In genomic region chr16:31471875-31472558, GRCh38 we compare ENCODE assay signal across 8 cellular contexts. TPM values are rescaled to one million over a fixed set of nuclear protein-coding genes. Genes with fewer than 3 reads are reported as not detected.
DNase-seq lines count a peak whose midpoint lies in the region; ATAC-seq and TF ChIP-seq lines count a peak whose summit lies in the region.

TGFB1I1 (plus strand) TSS chr16:31472152; CDS start chr16:31472189, 37 bp downstream.

- H3K27me3 Mint-ChIP-seq in activated naive CD4-positive, alpha-beta T cell treated with anti-CD3 and anti-CD28 coated beads for 36 hours (ENCODE audit: low read depth), result peaks cover 22% of the 10 kb centered on the region
- peaks cover 63% of the 10 kb centered on the region for H3K27me3 Mint-ChIP-seq in WTC11 (ENCODE audit: low read depth)
- H3K27me3 Mint-ChIP-seq in natural killer cell treated with Interleukin-12 subunit alpha and Interleukin-12 subunit beta and Interleukin-15 and Interleukin-18, amount 100 ng/mL, for 72 hours, result peaks cover 0 to 5% of the 10 kb centered on the region in 2 donors

- no peaks in the 10 kb centered on the region for H3K36me3 Mint-ChIP-seq in activated naive CD4-positive, alpha-beta T cell treated with anti-CD3 and anti-CD28 coated beads for 36 hours (ENCODE audit: low read depth)
- H3K36me3 Mint-ChIP-seq in WTC11, result no peaks in the 10 kb centered on the region
- no peaks in the 10 kb centered on the region for H3K36me3 Mint-ChIP-seq in natural killer cell treated with Interleukin-12 subunit alpha and Interleukin-12 subunit beta and Interleukin-15 and Interleukin-18, amount 100 ng/mL, for 72 hours

- no peak for DNase-seq in activated naive CD4-positive, alpha-beta T cell treated with anti-CD3 and anti-CD28 coated beads for 36 hours
- no peak for DNase-seq in activated naive CD4-positive, alpha-beta T cell treated with Interleukin-2 at 50 U/mL for 16 hours
- DNase-seq in WTC11 (ENCODE audit: low spot score) (peak; percentile 59), fibroblast of the conjunctiva (ENCODE audit: low read depth) (peak; percentile 59), retina (no peak)
- no peak for DNase-seq in natural killer cell treated with Interleukin-12 subunit alpha and Interleukin-12 subunit beta and Interleukin-15 and Interleukin-18, amount 100 ng/mL, for 72 hours (ENCODE audit: low spot score)

- intact Hi-C loops in activated naive CD4-positive, alpha-beta T cell treated with anti-CD3 and anti-CD28 coated beads for 36 hours (cut with micrococcal nuclease), result no loop called here

- CTCF ChIA-PET in activated naive CD4-positive, alpha-beta T cell treated with anti-CD3 and anti-CD28 coated beads for 36 hours (lab: Charles Lee), result no interaction called here
- CTCF ChIA-PET in WTC11 (lab: Charles Lee), result interaction anchor here (0.6 to 13.1 kb wide), 4 partner anchors 15 to 1498 kb away, joined by 3 to 221 read pairs (median 3); partner anchors contain the start of genes ARMC5 and TAOK2

- peaks cover 14% of the 10 kb centered on the region for H3K4me1 Mint-ChIP-seq in activated naive CD4-positive, alpha-beta T cell treated with anti-CD3 and anti-CD28 coated beads for 36 hours (ENCODE audit: low read depth)
- peaks cover 10% of the 10 kb centered on the region for H3K4me1 Mint-ChIP-seq in WTC11
- peaks cover 23 to 24% of the 10 kb centered on the region in 2 donors for H3K4me1 Mint-ChIP-seq in natural killer cell treated with Interleukin-12 subunit alpha and Interleukin-12 subunit beta and Interleukin-15 and Interleukin-18, amount 100 ng/mL, for 72 hours (ENCODE audit: low read depth in 2 of 2)

- ATAC-seq in WTC11 (peak; percentile 2), HG02884 (IDR thresholded peaks at IDR 0.05; ENCODE audit: unreplicated experiment) (no peak), GM18505 (IDR thresholded peaks at IDR 0.05; ENCODE audit: unreplicated experiment) (no peak)
- ATAC-seq in natural killer cell treated with Interleukin-12 subunit alpha and Interleukin-12 subunit beta and Interleukin-15 and Interleukin-18, amount 100 ng/mL, for 72 hours, result no peak

- POLR2A ChIA-PET in WTC11 (lab: Charles Lee), result interaction anchor here (1.0 to 1.3 kb wide), 2 partner anchors 12 to 241 kb away, joined by 3 to 10 read pairs; partner anchors contain the start of gene ARMC5

- H3K4me3 Mint-ChIP-seq in activated naive CD4-positive, alpha-beta T cell treated with anti-CD3 and anti-CD28 coated beads for 36 hours, result peak within 1 kb of the TSS; percentile 46
- peak within 1 kb of the TSS; percentile 82 for H3K4me3 Mint-ChIP-seq in WTC11
- peak within 1 kb of the TSS; percentile 63 for H3K4me3 Mint-ChIP-seq in natural killer cell treated with Interleukin-12 subunit alpha and Interleukin-12 subunit beta and Interleukin-15 and Interleukin-18, amount 100 ng/mL, for 72 hours

- TF ChIP-seq CTCF in WTC11 (IDR thresholded peaks at IDR 0.05), result no peak

- H3K9me3 Mint-ChIP-seq in activated naive CD4-positive, alpha-beta T cell treated with anti-CD3 and anti-CD28 coated beads for 36 hours, result no peaks in the 10 kb centered on the region
- H3K9me3 Mint-ChIP-seq in WTC11, result 0 out of 2 replicates have a peak, but pooled peaks cover 5% of the 10 kb centered on the region
- H3K9me3 Mint-ChIP-seq in natural killer cell treated with Interleukin-12 subunit alpha and Interleukin-12 subunit beta and Interleukin-15 and Interleukin-18, amount 100 ng/mL, for 72 hours, result no peaks in the 10 kb centered on the region

- TF ChIP-seq POLR2A in GM18505 (IDR thresholded peaks at IDR 0.05; ENCODE audit: borderline replicate concordance, extremely low read depth, insufficient read depth, insufficient read length), result no peak

- H3K27ac Mint-ChIP-seq in activated naive CD4-positive, alpha-beta T cell treated with anti-CD3 and anti-CD28 coated beads for 36 hours, result no peak within 1 kb of the TSS
- H3K27ac Mint-ChIP-seq in WTC11, result no peak within 1 kb of the TSS
- H3K27ac Mint-ChIP-seq in natural killer cell treated with Interleukin-12 subunit alpha and Interleukin-12 subunit beta and Interleukin-15 and Interleukin-18, amount 100 ng/mL, for 72 hours, result peak within 1 kb of the TSS in 1 of 2 donors; percentile 58

TF ChIP-seq in WTC11, 78 proteins besides CTCF, POLR2A, EP300 and RAD21 (continues in another document):
- no peak for TF ChIP-seq CDX4 (CRISPR knock-in tag; IDR thresholded peaks at IDR 0.05; ENCODE audit: borderline replicate concordance)
- TF ChIP-seq, protein P1, sequence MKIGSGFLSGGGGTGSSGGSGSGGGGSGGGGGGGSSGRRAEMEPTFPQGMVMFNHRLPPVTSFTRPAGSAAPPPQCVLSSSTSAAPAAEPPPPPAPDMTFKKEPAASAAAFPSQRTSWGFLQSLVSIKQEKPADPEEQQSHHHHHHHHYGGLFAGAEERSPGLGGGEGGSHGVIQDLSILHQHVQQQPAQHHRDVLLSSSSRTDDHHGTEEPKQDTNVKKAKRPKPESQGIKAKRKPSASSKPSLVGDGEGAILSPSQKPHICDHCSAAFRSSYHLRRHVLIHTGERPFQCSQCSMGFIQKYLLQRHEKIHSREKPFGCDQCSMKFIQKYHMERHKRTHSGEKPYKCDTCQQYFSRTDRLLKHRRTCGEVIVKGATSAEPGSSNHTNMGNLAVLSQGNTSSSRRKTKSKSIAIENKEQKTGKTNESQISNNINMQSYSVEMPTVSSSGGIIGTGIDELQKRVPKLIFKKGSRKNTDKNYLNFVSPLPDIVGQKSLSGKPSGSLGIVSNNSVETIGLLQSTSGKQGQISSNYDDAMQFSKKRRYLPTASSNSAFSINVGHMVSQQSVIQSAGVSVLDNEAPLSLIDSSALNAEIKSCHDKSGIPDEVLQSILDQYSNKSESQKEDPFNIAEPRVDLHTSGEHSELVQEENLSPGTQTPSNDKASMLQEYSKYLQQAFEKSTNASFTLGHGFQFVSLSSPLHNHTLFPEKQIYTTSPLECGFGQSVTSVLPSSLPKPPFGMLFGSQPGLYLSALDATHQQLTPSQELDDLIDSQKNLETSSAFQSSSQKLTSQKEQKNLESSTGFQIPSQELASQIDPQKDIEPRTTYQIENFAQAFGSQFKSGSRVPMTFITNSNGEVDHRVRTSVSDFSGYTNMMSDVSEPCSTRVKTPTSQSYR (CRISPR knock-in tag; IDR thresholded peaks at IDR 0.05), result no peak
- TF ChIP-seq, protein P2, sequence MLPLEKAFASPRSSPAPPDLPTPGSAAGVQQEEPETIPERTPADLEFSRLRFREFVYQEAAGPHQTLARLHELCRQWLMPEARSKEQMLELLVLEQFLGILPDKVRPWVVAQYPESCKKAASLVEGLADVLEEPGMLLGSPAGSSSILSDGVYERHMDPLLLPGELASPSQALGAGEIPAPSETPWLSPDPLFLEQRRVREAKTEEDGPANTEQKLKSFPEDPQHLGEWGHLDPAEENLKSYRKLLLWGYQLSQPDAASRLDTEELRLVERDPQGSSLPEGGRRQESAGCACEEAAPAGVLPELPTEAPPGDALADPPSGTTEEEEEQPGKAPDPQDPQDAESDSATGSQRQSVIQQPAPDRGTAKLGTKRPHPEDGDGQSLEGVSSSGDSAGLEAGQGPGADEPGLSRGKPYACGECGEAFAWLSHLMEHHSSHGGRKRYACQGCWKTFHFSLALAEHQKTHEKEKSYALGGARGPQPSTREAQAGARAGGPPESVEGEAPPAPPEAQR (CRISPR knock-in tag; IDR thresholded peaks at IDR 0.05), result no peak
- no peak for TF ChIP-seq ZNF219 (CRISPR knock-in tag; IDR thresholded peaks at IDR 0.05; ENCODE audit: borderline replicate concordance)
- no peak for TF ChIP-seq ZMAT4 (CRISPR knock-in tag; IDR thresholded peaks at IDR 0.05)
- TF ChIP-seq USF1 (CRISPR knock-in tag; IDR thresholded peaks at IDR 0.05), result no peak
- no peak for TF ChIP-seq ATF1 (CRISPR knock-in tag; IDR thresholded peaks at IDR 0.05)
- no peak for TF ChIP-seq GABPB1 (CRISPR knock-in tag; IDR thresholded peaks at IDR 0.05)
- no peak for TF ChIP-seq TEAD1 (CRISPR knock-in tag; IDR thresholded peaks at IDR 0.05)
- TF ChIP-seq FOXP1 (CRISPR knock-in tag; IDR thresholded peaks at IDR 0.05; ENCODE audit: borderline replicate concordance), result no peak
- TF ChIP-seq SMAD4 (CRISPR knock-in tag; IDR thresholded peaks at IDR 0.05), result no peak
- TF ChIP-seq EMX1 (CRISPR knock-in tag; IDR thresholded peaks at IDR 0.05), result no peak
- no peak for TF ChIP-seq MLX (CRISPR knock-in tag; IDR thresholded peaks at IDR 0.05)
- no peak for TF ChIP-seq GRHL2 (CRISPR knock-in tag; IDR thresholded peaks at IDR 0.05; ENCODE audit: insufficient replicate concordance, severe bottlenecking)
- TF ChIP-seq FOXK1 (CRISPR knock-in tag; IDR thresholded peaks at IDR 0.05), result no peak
- no peak for TF ChIP-seq SOX15 (CRISPR knock-in tag; IDR thresholded peaks at IDR 0.05)
- TF ChIP-seq ZNF671 (CRISPR knock-in tag; IDR thresholded peaks at IDR 0.05), result no peak

RNA-seq across cellular contexts. Expression of gene TGFB1I1, which starts in this region (rescaled TPM):
- under 1 TPM in 1 of 2 experiments, not detected in 1; 0.12 TPM for total RNA-seq in activated naive CD4-positive, alpha-beta T cell treated with anti-CD3 and anti-CD28 coated beads for 36 hours
- 4.3 to 5.3 TPM (median 4.6 TPM) in 3 replicates for total RNA-seq in WTC11 (2021)
- under 1 TPM; 0.55 to 0.75 TPM for total RNA-seq in natural killer cell treated with Interleukin-12 subunit alpha and Interleukin-12 subunit beta and Interleukin-15 and Interleukin-18, amount 100 ng/mL, for 72 hours

Comparison
In these comparisons a context has a peak if more than half of its experiments do, and no peak if none do; other contexts are left out.
1. DNase-seq: peak in WTC11 (single experiment) and fibroblast of the conjunctiva (single experiment); none in activated naive CD4-positive, alpha-beta T cell treated with anti-CD3 and anti-CD28 coated beads for 36 hours (single experiment), activated naive CD4-positive, alpha-beta T cell treated with Interleukin-2 at 50 U/mL for 16 hours (single experiment), natural killer cell treated with Interleukin-12 subunit alpha and Interleukin-12 subunit beta and Interleukin-15 and Interleukin-18, amount 100 ng/mL, for 72 hours (single experiment) and retina (single experiment).
2. Peak in every context shown above with its lines, with median percentiles within 50 percentile points of each other: H3K4me3 Mint-ChIP-seq.